25 cellular contexts compared by ENCODE assay signal in genomic region chr12:113453330-113453729, GRCh38. TPM values are rescaled to one million over a fixed set of nuclear protein-coding genes. Genes with fewer than 3 reads are reported as not detected.
DNase-seq lines count a peak whose midpoint lies in the region; ATAC-seq, FAIRE-seq and TF ChIP-seq lines count a peak whose summit lies in the region.
"Had no signal": no experiment of that assay in that cellular context is flagged by ENCODE, and none has a peak within 500 bp of the region (broad histone marks: within the 10 kb centered on the region; RNA-seq: fewer than 3 reads in every experiment).

No MANE protein-coding gene starts in this region.

- H2BK120ac ChIP-seq in H1 (replicated peaks; ENCODE audit: low read depth, low read length), result no peak overlapping the region

- WGBS in H1 (ENCODE audit: extremely low coverage in 1 of 2, insufficient coverage in 1 of 2, insufficient read length in 1 of 2, insufficient replicate concordance in 2 of 2, low coverage in 1 of 2, low lambda C conversion rate in 2 of 2, missing lambda C conversion rate in 1 of 2), 2 experiments, result 65% methylated on average over 6 of the region's 6 CpGs; no CpG with 5 or more reads in 1 of the 2 experiments
- WGBS in sigmoid colon, 2 donors, result 32 to 42% methylated on average over 6 of the region's 6 CpGs

- TF ChIP-seq EP300 in H1 (IDR thresholded peaks at IDR 0.05; ENCODE audit: borderline replicate concordance in 1 of 2, low read depth in 2 of 2, low read length in 2 of 2) (no peak), sigmoid colon (IDR thresholded peaks at IDR 0.05) (no peak)

- FAIRE-seq in H1 (lab: Jason Lieb, UNC) (no peak), GM19239 (lab: Jason Lieb, UNC) (no peak)
- FAIRE-seq: A204.1, D721Med, GM12878 had no signal

- H2AFZ ChIP-seq in GM23338, result no peak overlapping the region
- H2AFZ ChIP-seq in PC-3 (ENCODE audit: low read length), result peak overlapping the region; percentile 27
- H2AFZ ChIP-seq in H1 (ENCODE audit: low read length), result no peak overlapping the region
- H2AFZ ChIP-seq in neural progenitor cell (replicated peaks), result no peak overlapping the region
- H2AFZ ChIP-seq: GM23248 had no signal

- no peaks in the 10 kb centered on the region for H3F3A ChIP-seq in GM23338 (replicated peaks; ENCODE audit: low read depth)
- no peaks in the 10 kb centered on the region for H3F3A ChIP-seq in PC-3 (ENCODE audit: low read length, unreplicated experiment)
- H3F3A ChIP-seq in neural progenitor cell (ENCODE audit: low read depth), result peaks cover 44% of the 10 kb centered on the region

- H2BK20ac ChIP-seq in H1 (ENCODE audit: low read length), result no peak overlapping the region

- TF ChIP-seq POLR2A in H1 (IDR thresholded peaks at IDR 0.05; ENCODE audit: control extremely low read depth in 1 of 2, low read depth in 2 of 2, low read length in 2 of 2) (no peak), sigmoid colon (IDR thresholded peaks at IDR 0.05) (no peak)

- no peaks in the 10 kb centered on the region for H3K9me3 ChIP-seq in PC-3 (ENCODE audit: low read length)
- H3K9me3 ChIP-seq in H1 (ENCODE audit: insufficient read depth in 2 of 2, low read depth in 1 of 2, low read length in 1 of 2), result no peaks in the 10 kb centered on the region
- no peaks in the 10 kb centered on the region for H3K9me3 ChIP-seq in neural progenitor cell (ENCODE audit: low read depth)
- no peaks in the 10 kb centered on the region for H3K9me3 ChIP-seq in sigmoid colon
- no peaks in the 10 kb centered on the region for H3K9me3 ChIP-seq in WERI-Rb-1 (ENCODE audit: severe bottlenecking)
- H3K9me3 ChIP-seq: BE2C had no signal

- POLR2A ChIA-PET in PC-3 (lab: Charles Lee; ENCODE audit: unreplicated experiment) (no interaction called here), H1 (lab: Charles Lee; ENCODE audit: partially characterized antibody) (interaction anchor here (0.7 kb wide), 1 partner anchor 654 kb away, joined by 3 read pairs; no protein-coding TSS in a partner anchor)

- DNase-seq in GM23338 (ENCODE audit: low spot score), result peak; percentile 37
- DNase-seq in PC-3, result no peak
- DNase-seq in H1 (ENCODE audit: low read depth in 1 of 2, low spot score in 2 of 2), result no peak
- DNase-seq in neural progenitor cell (ENCODE audit: low spot score), result peak; percentile 18
- DNase-seq in cortex of kidney (lab: John Stamatoyannopoulos, UW), result no peak
- no peak for DNase-seq in sigmoid colon
- DNase-seq in GM19239 (ENCODE audit: insufficient read length, low spot score), result no peak
- DNase-seq in WERI-Rb-1, result no peak
- DNase-seq: BE2C; CD4-positive, alpha-beta T cell; CD8-positive, alpha-beta memory T cell; DMS 273 treated with DMSO at 0.1 percent for 48 hours; DMS79; EL; GDM1; GM23248; H7; HCEC 1CT had no signal

- H3K4me1 ChIP-seq in GM23338 (ENCODE audit: insufficient read depth), result peaks cover 8% of the 10 kb centered on the region; the same call in 1 of the 2 replicates
- peaks cover 14% of the 10 kb centered on the region for H3K4me1 ChIP-seq in PC-3 (ENCODE audit: insufficient read depth, low read length)
- peaks cover 0 to 3% (median 1%) of the 10 kb centered on the region in 4 experiments; a peak in 3 of 7 replicates for H3K4me1 ChIP-seq in H1 (replicated peaks in 1 of 4; ENCODE audit: control insufficient read depth in 3 of 4, insufficient read depth in 4 of 4, low read length in 3 of 4)
- no peaks in the 10 kb centered on the region for H3K4me1 ChIP-seq in neural progenitor cell
- no peaks in the 10 kb centered on the region for H3K4me1 ChIP-seq in sigmoid colon
- H3K4me1 ChIP-seq: BE2C had no signal

- H4K5ac ChIP-seq in H1 (ENCODE audit: insufficient read length, low read depth, low read length), result no peak overlapping the region

- H3K9ac ChIP-seq in PC-3 (ENCODE audit: low read length) (no peak overlapping the region), H1 (replicated peaks in 1 of 4; ENCODE audit: extremely low read depth in 1 of 4, low read depth in 3 of 4, low read length in 3 of 4) (no peak overlapping the region), neural progenitor cell (no peak overlapping the region)
- H3K9ac ChIP-seq: BLaER1 treated with 17β-estradiol and CSF1 and Interleukin-3, amounts not matched to agents 10 nM and 100 nM; GM23248 had no signal

- no peaks in the 10 kb centered on the region for H3K36me3 ChIP-seq in GM23338 (ENCODE audit: insufficient read depth)
- H3K36me3 ChIP-seq in PC-3 (ENCODE audit: low read depth, low read length), result no peaks in the 10 kb centered on the region
- no peaks in the 10 kb centered on the region for H3K36me3 ChIP-seq in H1 (ENCODE audit: control insufficient read depth in 2 of 4, insufficient read depth in 4 of 4, low read length in 3 of 4)
- no peaks in the 10 kb centered on the region for H3K36me3 ChIP-seq in neural progenitor cell
- H3K36me3 ChIP-seq in sigmoid colon, result no peaks in the 10 kb centered on the region
- no peaks in the 10 kb centered on the region for H3K36me3 ChIP-seq in WERI-Rb-1
- H3K36me3 ChIP-seq: BE2C; BLaER1 treated with 17β-estradiol and CSF1 and Interleukin-3, amounts not matched to agents 10 nM and 100 nM had no signal

- H3K27ac ChIP-seq in GM23338 (ENCODE audit: low read depth) (no peak overlapping the region; the same call in 1 of the 2 replicates), PC-3 (ENCODE audit: low read length) (no peak overlapping the region), H1 (ENCODE audit: low read depth, low read length) (no peak overlapping the region), neural progenitor cell (no peak overlapping the region), sigmoid colon (no peak overlapping the region), WERI-Rb-1 (no peak overlapping the region)
- H3K27ac ChIP-seq: 22Rv1; BLaER1 treated with 17β-estradiol and CSF1 and Interleukin-3, amounts not matched to agents 10 nM and 100 nM; GM23248 had no signal

- no peaks in the 10 kb centered on the region for H3K23me2 ChIP-seq in H1 (ENCODE audit: low read depth, low read length)

- H3K56ac ChIP-seq in H1 (replicated peaks; ENCODE audit: insufficient read length, low read depth, low read length), result no peak overlapping the region

- no peak overlapping the region for H2BK5ac ChIP-seq in H1 (ENCODE audit: low read depth, low read length)

- H3K4me2 ChIP-seq in GM23338, result no peak overlapping the region
- H3K4me2 ChIP-seq in PC-3 (ENCODE audit: low read length), result no peak overlapping the region
- no peak overlapping the region for H3K4me2 ChIP-seq in H1 (ENCODE audit: insufficient read depth in 1 of 2, low read depth in 2 of 2, low read length in 2 of 2)
- no peak overlapping the region for H3K4me2 ChIP-seq in neural progenitor cell
- H3K4me2 ChIP-seq: BLaER1 treated with 17β-estradiol and CSF1 and Interleukin-3, amounts not matched to agents 10 nM and 100 nM had no signal

- H3K27me3 Mint-ChIP-seq in GM23338 (ENCODE audit: insufficient read depth, low read depth, poor library complexity), result peaks cover 14% of the 10 kb centered on the region
- H3K27me3 Mint-ChIP-seq in neural progenitor cell (ENCODE audit: insufficient read depth, low read depth), result peaks cover 22% of the 10 kb centered on the region

- peak; percentile 48 for ATAC-seq in GM23338
- ATAC-seq in PC-3, result no peak
- ATAC-seq: GM12878 had no signal

- H3K18ac ChIP-seq in H1 (ENCODE audit: extremely low read depth, low read length), result no peak overlapping the region

- CTCF ChIA-PET in PC-3 (lab: Charles Lee) (interaction anchor here (0.6 kb wide), 1 partner anchor 11 kb away, joined by 3 read pairs; no protein-coding TSS in a partner anchor), H1 (lab: Charles Lee; ENCODE audit: partially characterized antibody) (interaction anchor here (0.8 to 2.9 kb wide), 5 partner anchors 8 to 459 kb away, joined by 3 to 24 read pairs (median 5); no protein-coding TSS in a partner anchor)

- H3K4me3 Mint-ChIP-seq in GM23338 (no peak overlapping the region), neural progenitor cell (no peak overlapping the region)
- H3K4me3 Mint-ChIP-seq: CD14-positive monocyte; CD4-positive, alpha-beta T cell; CD8-positive, alpha-beta memory T cell had no signal

- no peak for TF ChIP-seq RAD21 in H1 (IDR thresholded peaks at IDR 0.05 in 1 of 2, conservative IDR thresholded peaks at IDR 0.05 in 1 of 2; ENCODE audit: low read depth in 2 of 2, low read length in 2 of 2)

- H3K27me3 ChIP-seq in GM23338 (ENCODE audit: insufficient read depth), result no peaks in the 10 kb centered on the region
- H3K27me3 ChIP-seq in PC-3 (ENCODE audit: low read length), result peaks cover 6% of the 10 kb centered on the region; the same call in 1 of the 2 replicates
- H3K27me3 ChIP-seq in H1 (replicated peaks in 1 of 4; ENCODE audit: control insufficient read depth in 3 of 4, extremely low read depth in 1 of 4, insufficient read depth in 3 of 4, low read length in 3 of 4), result no peaks in the 10 kb centered on the region
- no peaks in the 10 kb centered on the region for H3K27me3 ChIP-seq in neural progenitor cell
- peaks cover 0 to 35% (median 0%) of the 10 kb centered on the region in 3 donors for H3K27me3 ChIP-seq in sigmoid colon
- no peaks in the 10 kb centered on the region for H3K27me3 ChIP-seq in WERI-Rb-1 (ENCODE audit: insufficient read depth, low read depth, severe bottlenecking)
- H3K27me3 ChIP-seq: BLaER1 treated with 17β-estradiol and CSF1 and Interleukin-3, amounts not matched to agents 10 nM and 100 nM had no signal

- H3K9me2 ChIP-seq in GM23338 (ENCODE audit: insufficient read depth) (no peaks in the 10 kb centered on the region), PC-3 (replicated peaks; ENCODE audit: low read length) (no peaks in the 10 kb centered on the region)

- TF ChIP-seq CTCF in GM23338 (conservative IDR thresholded peaks at IDR 0.05; ENCODE audit: low read depth in 2 of 2), result no peak
- no peak for TF ChIP-seq CTCF in PC-3 (conservative IDR thresholded peaks at IDR 0.05; ENCODE audit: low read depth, low read length)
- no peak for TF ChIP-seq CTCF in H1 (IDR thresholded peaks at IDR 0.05; ENCODE audit: control extremely low read depth in 1 of 3, insufficient read depth in 1 of 3, low read depth in 1 of 3, low read length in 3 of 3)
- TF ChIP-seq CTCF in neural progenitor cell (IDR thresholded peaks at IDR 0.05), result no peak
- TF ChIP-seq CTCF in sigmoid colon (IDR thresholded peaks at IDR 0.05), result no peak
- no peak for TF ChIP-seq CTCF in WERI-Rb-1 (IDR thresholded peaks at IDR 0.05; ENCODE audit: low read depth, low read length)

- H3K9me3 Mint-ChIP-seq in GM23338, result no peaks in the 10 kb centered on the region
- H3K9me3 Mint-ChIP-seq in neural progenitor cell, result no peaks in the 10 kb centered on the region
- H3K9me3 Mint-ChIP-seq: CD14-positive monocyte; CD4-positive, alpha-beta T cell; CD8-positive, alpha-beta memory T cell had no signal

- H4K20me1 ChIP-seq in GM23338 (replicated peaks; ENCODE audit: insufficient read depth) (0 out of 2 replicates have a peak, but pooled peaks cover 4% of the 10 kb centered on the region), PC-3 (ENCODE audit: low read length) (no peaks in the 10 kb centered on the region), H1 (replicated peaks in 1 of 2; ENCODE audit: control insufficient read depth in 1 of 2, insufficient read depth in 2 of 2, low read length in 2 of 2) (no peaks in the 10 kb centered on the region), neural progenitor cell (ENCODE audit: low read depth) (no peaks in the 10 kb centered on the region)
- H4K20me1 ChIP-seq: BLaER1 treated with 17β-estradiol and CSF1 and Interleukin-3, amounts not matched to agents 10 nM and 100 nM had no signal

- H3K36me3 Mint-ChIP-seq in GM23338 (ENCODE audit: low read depth) (no peaks in the 10 kb centered on the region), neural progenitor cell (no peaks in the 10 kb centered on the region)
- H3K36me3 Mint-ChIP-seq: CD14-positive monocyte; CD8-positive, alpha-beta memory T cell had no signal

- no peak overlapping the region for H3K4ac ChIP-seq in H1 (replicated peaks; ENCODE audit: insufficient read length, low read depth, low read length)

- H4K91ac ChIP-seq in H1 (replicated peaks; ENCODE audit: insufficient read length, low read length), result no peak overlapping the region

- H3K27ac Mint-ChIP-seq in GM23338 (no peak overlapping the region), neural progenitor cell (no peak overlapping the region)
- H3K27ac Mint-ChIP-seq: CD4-positive, alpha-beta T cell had no signal

- no peak overlapping the region for H2AK5ac ChIP-seq in H1 (ENCODE audit: low read depth, low read length)

- intact Hi-C loops in PC-3 (cut with micrococcal nuclease) (no loop called here), sigmoid colon (cut with DNase I) (no loop called here)

- no peak overlapping the region for H4K8ac ChIP-seq in H1 (ENCODE audit: extremely low read depth, insufficient read depth, low read length)

- H3K79me1 ChIP-seq in H1 (ENCODE audit: low read depth, low read length), result no peaks in the 10 kb centered on the region

- H3K4me3 ChIP-seq in GM23338 (no peak overlapping the region), PC-3 (ENCODE audit: low read length) (no peak overlapping the region), H1 (ENCODE audit: extremely low read depth in 1 of 4, insufficient read depth in 2 of 4, low read depth in 3 of 4, low read length in 4 of 4) (no peak overlapping the region), neural progenitor cell (no peak overlapping the region), sigmoid colon (no peak overlapping the region), WERI-Rb-1 (ENCODE audit: low read depth, low read length) (no peak overlapping the region)
- H3K4me3 ChIP-seq: BLaER1 treated with 17β-estradiol and CSF1 and Interleukin-3, amounts not matched to agents 10 nM and 100 nM; GM12878; GM23248 had no signal

- H3K4me1 Mint-ChIP-seq in GM23338 (peaks cover 19% of the 10 kb centered on the region), neural progenitor cell (peaks cover 3% of the 10 kb centered on the region)
- H3K4me1 Mint-ChIP-seq: CD8-positive, alpha-beta memory T cell had no signal

- no TSS peak for BruUV-seq in PC-3 (replicated peaks; lab: Mats Ljungman, UMichigan)

- no peak overlapping the region for H3K23ac ChIP-seq in H1 (ENCODE audit: insufficient read length)

- H3K14ac ChIP-seq in H1 (ENCODE audit: insufficient read length), result no peak overlapping the region

- H3K79me2 ChIP-seq in GM23338 (replicated peaks; ENCODE audit: insufficient read depth) (no peaks in the 10 kb centered on the region), PC-3 (ENCODE audit: low read length) (no peaks in the 10 kb centered on the region), H1 (ENCODE audit: control insufficient read depth in 1 of 2, insufficient read depth in 2 of 2, low read length in 2 of 2) (no peaks in the 10 kb centered on the region), neural progenitor cell (ENCODE audit: low read depth) (no peaks in the 10 kb centered on the region)

- H2BK15ac ChIP-seq in H1 (ENCODE audit: low read length), result no peak overlapping the region

- no peak overlapping the region for H2BK12ac ChIP-seq in H1 (ENCODE audit: low read depth, low read length)

RNA-seq across cellular contexts. Expression of gene LHX5, which starts 18.3 kb away (rescaled TPM):
- total RNA-seq in GM23338 (2014; rRNA removed; shearing (Covaris generic)), result not detected in 2 replicates
- 0.16 and 0.18 TPM in 2 replicates for polyA plus RNA-seq in GM23338 (2016; fragmentation: Nextera tagmentation; extraction: Ambion mirVana)
- 0.23 and 0.26 TPM in 2 replicates for total RNA-seq in PC-3 (2014; rRNA removed)
- 0.47 and 0.63 TPM in 2 replicates for total RNA-seq in H1 (2021; fragmentation: NEBNext Ultra II Directional; extraction: Animal tissue kit (Norgen Biotek cat#: 25700))
- polyA plus RNA-seq in H1 (2011; rRNA removed), result 1.1 and 4.6 TPM in 2 replicates
- polyA plus RNA-seq in H1 (2011; cell fraction: cytosol; rRNA removed), result 3.4 TPM
- polyA plus RNA-seq in H1 (2011; cell fraction: nucleus; rRNA removed), result 4.2 TPM
- 0.68 to 1.3 TPM (median 1.1 TPM) in 4 replicates for polyA plus RNA-seq in H1 (2012, experiment 1 of 2)
- polyA plus RNA-seq in H1 (2012, experiment 2 of 2), result 0.93 TPM
- polyA plus RNA-seq in H1 (2013, experiment 1 of 2), result 0.08 TPM
- polyA plus RNA-seq in H1 (2013, experiment 2 of 2), result 0.04 TPM
- polyA minus RNA-seq in H1 (2011; rRNA and poly(A)+ RNA removed), result 0.32 and 2.3 TPM in 2 replicates
- 2.1 TPM for polyA minus RNA-seq in H1 (2011; cell fraction: cytosol; rRNA and poly(A)+ RNA removed)
- polyA minus RNA-seq in H1 (2011; cell fraction: nucleus; rRNA and poly(A)+ RNA removed), result 1.6 TPM
- total RNA-seq in neural progenitor cell (ENCODE audit: low replicate concordance), result 48.4 and 98.7 TPM in 2 replicates
- not detected for total RNA-seq in sigmoid colon
- polyA plus RNA-seq in sigmoid colon, result not detected
- total RNA-seq: CD4-positive, alpha-beta T cell; CD8-positive, alpha-beta memory T cell; GM12878; GM23248 had no signal
- polyA plus RNA-seq: AG04450; CD14-positive monocyte; CD8-positive, alpha-beta memory T cell; GM23248 had no signal

RNA-seq across cellular contexts. Expression of gene SDSL, which starts 31.1 kb away (rescaled TPM):
- total RNA-seq in GM23338 (2014; rRNA removed; shearing (Covaris generic)), result not detected in 2 replicates
- polyA plus RNA-seq in GM23338 (2016; fragmentation: Nextera tagmentation; extraction: Ambion mirVana) (0.45 TPM in 1 of 2 replicates, not detected in the other), H1 (2011; rRNA removed) (1.3 and 1.7 TPM in 2 replicates), sigmoid colon (10 to 100 TPM; 24.3 to 33.0 (median 32.6) TPM)
- total RNA-seq in PC-3 (2014; rRNA removed) (14.0 and 19.9 TPM in 2 replicates), neural progenitor cell (ENCODE audit: low replicate concordance) (3.1 and 3.5 TPM in 2 replicates), sigmoid colon (1 to 10 TPM in 2 of 4 donors, under 1 TPM in 2; 0.82 to 1.9 (median 0.95) TPM)
- 0.69 TPM in 1 of 2 replicates, not detected in the other for total RNA-seq in H1 (2021; fragmentation: NEBNext Ultra II Directional; extraction: Animal tissue kit (Norgen Biotek cat#: 25700))
- polyA plus RNA-seq in H1 (2011; cell fraction: cytosol; rRNA removed), result 1.5 TPM
- 1.5 TPM for polyA plus RNA-seq in H1 (2011; cell fraction: nucleus; rRNA removed)
- polyA plus RNA-seq in H1 (2012, experiment 1 of 2), result 0.42 to 0.74 TPM (median 0.53 TPM) in 3 of 4 replicates, not detected in the other
- polyA plus RNA-seq in H1 (2012, experiment 2 of 2), result 0.42 TPM
- polyA plus RNA-seq in H1 (2013, experiment 1 of 2), result 0.28 TPM
- 0.15 TPM for polyA plus RNA-seq in H1 (2013, experiment 2 of 2)
- 0.27 TPM in 1 of 2 replicates, not detected in the other for polyA minus RNA-seq in H1 (2011; rRNA and poly(A)+ RNA removed)
- not detected for polyA minus RNA-seq in H1 (2011; cell fraction: cytosol; rRNA and poly(A)+ RNA removed)
- not detected for polyA minus RNA-seq in H1 (2011; cell fraction: nucleus; rRNA and poly(A)+ RNA removed)
- polyA plus RNA-seq: CD8-positive, alpha-beta memory T cell had no signal

RNA-seq across cellular contexts. Expression of gene SDS, which starts 49.6 kb away (rescaled TPM):
- not detected in 2 replicates for total RNA-seq in GM23338 (2014; rRNA removed; shearing (Covaris generic))
- polyA plus RNA-seq in GM23338 (2016; fragmentation: Nextera tagmentation; extraction: Ambion mirVana), result 0.57 TPM in 1 of 2 replicates, not detected in the other
- not detected in 2 replicates for total RNA-seq in PC-3 (2014; rRNA removed)
- not detected in 2 replicates for total RNA-seq in H1 (2021; fragmentation: NEBNext Ultra II Directional; extraction: Animal tissue kit (Norgen Biotek cat#: 25700))
- 0.21 and 0.38 TPM in 2 replicates for polyA plus RNA-seq in H1 (2011; rRNA removed)
- polyA plus RNA-seq in H1 (2011; cell fraction: cytosol; rRNA removed), result 0.45 TPM
- 0.31 TPM for polyA plus RNA-seq in H1 (2011; cell fraction: nucleus; rRNA removed)
- polyA plus RNA-seq in H1 (2012, experiment 1 of 2), result 0.13 to 0.24 TPM in 2 of 4 replicates, not detected in the others
- not detected for polyA plus RNA-seq in H1 (2012, experiment 2 of 2)
- not detected for polyA plus RNA-seq in H1 (2013, experiment 1 of 2)
- polyA plus RNA-seq in H1 (2013, experiment 2 of 2), result 0.06 TPM
- polyA minus RNA-seq in H1 (2011; rRNA and poly(A)+ RNA removed), result not detected in 2 replicates
- polyA minus RNA-seq in H1 (2011; cell fraction: cytosol; rRNA and poly(A)+ RNA removed), result not detected
- not detected for polyA minus RNA-seq in H1 (2011; cell fraction: nucleus; rRNA and poly(A)+ RNA removed)
- total RNA-seq in neural progenitor cell (ENCODE audit: low replicate concordance), result 0.74 TPM in 1 of 2 replicates, not detected in the other
- under 1 TPM in 1 of 4 donors, not detected in 3; 0.27 TPM for total RNA-seq in sigmoid colon
- 10 to 100 TPM in 1 of 3 donors, 1 to 10 TPM in 2; 2.9 to 23.6 (median 4.8) TPM for polyA plus RNA-seq in sigmoid colon
- total RNA-seq: CD4-positive, alpha-beta T cell; GM23248 had no signal
- polyA plus RNA-seq: AG04450; CD8-positive, alpha-beta memory T cell; GM12878; GM23248 had no signal

Comparison
In these comparisons a context has a peak if more than half of its experiments do, and no peak if none do; other contexts are left out.
1. DNase-seq: peak in GM23338 (single experiment) and neural progenitor cell (single experiment); none in PC-3 (single experiment), H1 (0 of 2), cortex of kidney (single experiment), sigmoid colon (single experiment), GM19239 (single experiment) and WERI-Rb-1 (single experiment).
2. RNA of gene LHX5, which starts 18.3 kb away (total RNA-seq): 48.4 to 98.7 TPM in neural progenitor cell; 0.47 to 0.63 TPM in H1, 0.23 to 0.26 TPM in PC-3, not detected in GM23338 and not detected in sigmoid colon; every median in the first group is over 10 times any median in the second.